ENCODE assay signal across 27 cellular contexts in the genomic region with DNA sequence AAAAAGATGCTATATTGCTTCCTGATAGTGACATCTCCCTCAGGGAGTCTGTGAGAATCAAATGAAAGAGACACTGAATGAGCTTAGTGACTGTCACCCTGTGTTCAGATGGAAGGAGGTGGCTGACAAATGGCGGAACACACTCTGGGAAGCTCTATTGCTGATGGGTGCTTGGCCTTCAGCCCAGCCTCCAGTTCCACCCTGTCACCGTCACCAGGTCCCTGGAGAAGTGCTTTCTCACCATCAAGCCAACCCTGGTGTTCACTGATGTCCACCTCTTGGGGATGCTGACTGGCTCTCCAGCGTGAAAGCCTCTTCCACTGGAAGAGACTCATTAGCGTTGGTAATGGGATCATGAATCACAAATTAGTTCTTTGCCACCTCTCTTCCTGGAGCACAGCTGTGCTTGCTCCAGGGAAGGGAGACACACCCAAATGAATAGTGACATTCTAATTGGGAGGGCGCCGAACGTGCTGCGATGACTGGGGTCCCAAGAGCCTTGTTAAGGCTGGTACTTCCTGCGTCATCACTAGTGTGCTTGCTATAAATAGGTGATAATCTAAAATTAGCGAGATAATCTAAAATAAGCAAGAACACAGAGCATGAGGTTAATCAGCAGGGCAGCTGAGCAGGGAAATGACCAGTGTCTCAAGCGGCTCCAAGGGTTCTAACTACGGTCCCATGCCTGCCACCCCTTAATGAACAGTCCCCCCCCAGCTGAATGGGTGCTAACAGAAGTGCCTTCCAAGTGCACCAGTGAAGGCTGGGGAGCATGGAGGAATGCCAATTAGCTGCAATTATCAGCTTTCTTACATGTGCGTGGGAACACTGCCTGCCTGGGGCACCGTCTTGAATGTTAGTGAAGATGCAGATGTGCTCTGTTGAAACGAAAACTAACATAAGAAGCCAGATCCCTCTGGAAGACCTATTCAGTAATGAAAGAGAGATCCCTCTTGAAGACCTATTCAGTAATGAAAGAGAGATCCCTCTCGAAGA.
DNase-seq lines count a peak whose midpoint lies in the region; ATAC-seq and TF ChIP-seq lines count a peak whose summit lies in the region.
"Had no signal": no experiment of that assay in that cellular context is flagged by ENCODE, and none has a peak within 500 bp of the region (broad histone marks: within the 10 kb centered on the region; RNA-seq: fewer than 3 reads in every experiment).

No MANE protein-coding gene starts in this region.

- H2BK5ac ChIP-seq in IMR-90 (ENCODE audit: low read depth, low read length, poor library complexity, severe bottlenecking): no peak overlapping the region

- no peak overlapping the region for H3K4ac ChIP-seq in IMR-90 (ENCODE audit: low read depth, low read length)

- no peak overlapping the region for H3K23ac ChIP-seq in IMR-90 (ENCODE audit: low read depth, low read length)

- intact Hi-C loops in IMR-90 (cut with micrococcal nuclease): no loop called here
- intact Hi-C loops in left ventricle myocardium inferior (cut with micrococcal nuclease): no loop called here
- intact Hi-C loops in gastrocnemius medialis (cut with DNase I; ENCODE audit: low total_unique reads): no loop called here

- no peak overlapping the region for H3K56ac ChIP-seq in IMR-90 (ENCODE audit: extremely low read depth, insufficient read depth, low read length)

- dilution Hi-C loops in IMR-90 (cut with HindIII; ENCODE audit: low sequenced_read_pairs, unreplicated experiment): no loop called here

- in situ Hi-C loops in IMR-90 (cut with MboI; ENCODE audit: low sequenced_read_pairs) (no loop called here), gastrocnemius medialis (cut with MboI; ENCODE audit: low sequenced_read_pairs in 4 of 4) (no loop called here)

- H3K36me3 ChIP-seq in IMR-90 (ENCODE audit: control insufficient read depth, insufficient read depth, low read length): no peaks in the 10 kb centered on the region
- H3K36me3 ChIP-seq in left ventricle myocardium inferior: no peaks in the 10 kb centered on the region
- H3K36me3 ChIP-seq in gastrocnemius medialis: no peaks in the 10 kb centered on the region
- H3K36me3 ChIP-seq: ascending aorta, lower lobe of right lung, ovary, Peyer's patch, SJSA1 had no signal

- H4K8ac ChIP-seq in IMR-90 (ENCODE audit: low read depth in 2 of 2, low read length in 2 of 2): no peak overlapping the region

- TF ChIP-seq CTCF in IMR-90 (conservative IDR thresholded peaks at IDR 0.05; ENCODE audit: low read depth, low read length) (no peak), left ventricle myocardium inferior (IDR thresholded peaks at IDR 0.05; ENCODE audit: borderline replicate concordance) (no peak), gastrocnemius medialis (IDR thresholded peaks at IDR 0.05 in 4 of 5, conservative IDR thresholded peaks at IDR 0.05 in 1 of 5) (no peak)

- no peak overlapping the region for H2BK20ac ChIP-seq in IMR-90 (ENCODE audit: low read depth, low read length)

- no peak overlapping the region for H4K91ac ChIP-seq in IMR-90 (ENCODE audit: insufficient read depth, low read depth, low read length)

- H3K14ac ChIP-seq in IMR-90 (replicated peaks; ENCODE audit: low read depth, low read length): no peak overlapping the region

- BruUV-seq in IMR-90 (replicated peaks; lab: Mats Ljungman, UMichigan): no TSS peak

- H3K4me3 ChIP-seq in IMR-90 (ENCODE audit: insufficient read depth, low read depth, low read length): no peak overlapping the region
- peak overlapping the region; percentile 6 for H3K4me3 ChIP-seq in left ventricle myocardium inferior
- H3K4me3 ChIP-seq in gastrocnemius medialis: no peak overlapping the region
- H3K4me3 ChIP-seq: ascending aorta, lower lobe of right lung, ovary, Peyer's patch, SJSA1 had no signal

- H3K9ac ChIP-seq in IMR-90 (ENCODE audit: low read depth, low read length): no peak overlapping the region

- no peak overlapping the region for H3K27ac Mint-ChIP-seq in activated naive CD4-positive, alpha-beta T cell treated with anti-CD3 and anti-CD28 coated beads, Interleukin-2, amount 50 U/mL, for 72 hours
- H3K27ac Mint-ChIP-seq: activated B cell treated with CpG ODN at 0.5 μM for 24 hours; activated naive CD8-positive, alpha-beta T cell; activated T-helper 1 cell treated with anti-CD3 and anti-CD28 coated beads, Interleukin-12 subunit alpha, Interleukin-12 subunit beta, Interleukin-2, Interleukin-4 antibody, amounts not matched to agents 30 ng/mL and 10 ng/mL and 1 ng/mL, durations not matched to agents 14 hours and 24 hours and 36 hours; CD4-positive, CD25-positive, alpha-beta regulatory T cell; T-cell had no signal

- H3K4me2 ChIP-seq in IMR-90 (ENCODE audit: low read depth, low read length): no peak overlapping the region

- H2BK120ac ChIP-seq in IMR-90 (ENCODE audit: low read depth, low read length): no peak overlapping the region

- H3K36me3 Mint-ChIP-seq in activated naive CD4-positive, alpha-beta T cell treated with anti-CD3 and anti-CD28 coated beads, Interleukin-2, amount 50 U/mL, for 72 hours: no peaks in the 10 kb centered on the region
- H3K36me3 Mint-ChIP-seq: activated naive CD8-positive, alpha-beta T cell; CD4-positive, CD25-positive, alpha-beta regulatory T cell; T-cell had no signal

- peak overlapping the region; percentile 27 for H2AFZ ChIP-seq in IMR-90 (replicated peaks; ENCODE audit: low read length, poor library complexity)

- no peaks in the 10 kb centered on the region for H3K9me1 ChIP-seq in IMR-90 (ENCODE audit: insufficient read depth, low read length)

- H3K27me3 ChIP-seq in IMR-90 (ENCODE audit: control insufficient read depth, insufficient read depth, low read length): peaks cover 26% of the 10 kb centered on the region
- H3K27me3 ChIP-seq in left ventricle myocardium inferior (ENCODE audit: low read depth): peaks cover 27% of the 10 kb centered on the region
- peaks cover 0 to 3% (median 0%) of the 10 kb centered on the region in 3 donors for H3K27me3 ChIP-seq in gastrocnemius medialis
- H3K27me3 ChIP-seq: ascending aorta, ovary, Peyer's patch, SJSA1 had no signal

- no peaks in the 10 kb centered on the region for H3K79me1 ChIP-seq in IMR-90 (ENCODE audit: low read depth in 1 of 2, low read length in 2 of 2)

- CTCF ChIA-PET in IMR-90 (lab: Yijun Ruan, JAX): no interaction called here

- no peak overlapping the region for H2AK9ac ChIP-seq in IMR-90 (replicated peaks; ENCODE audit: low read depth, low read length, poor library complexity)

- H3K9me3 Mint-ChIP-seq in activated naive CD4-positive, alpha-beta T cell treated with anti-CD3 and anti-CD28 coated beads, Interleukin-2, amount 50 U/mL, for 72 hours: no peaks in the 10 kb centered on the region
- H3K9me3 Mint-ChIP-seq: activated B cell treated with CpG ODN at 0.5 μM for 24 hours; activated T-helper 1 cell treated with anti-CD3 and anti-CD28 coated beads, Interleukin-12 subunit alpha, Interleukin-12 subunit beta, Interleukin-2, Interleukin-4 antibody, amounts not matched to agents 30 ng/mL and 10 ng/mL and 1 ng/mL, durations not matched to agents 14 hours and 24 hours and 36 hours; CD4-positive, CD25-positive, alpha-beta regulatory T cell had no signal

- ATAC-seq in IMR-90 (ENCODE audit: low read depth) (no peak), gastrocnemius medialis (peak; percentile 15 to 35)
- no peak for ATAC-seq in activated naive CD4-positive, alpha-beta T cell treated with anti-CD3 and anti-CD28 coated beads, Interleukin-2, amount 50 U/mL, for 72 hours
- ATAC-seq: lower lobe of right lung, T-cell had no signal

- no peak overlapping the region for H2BK15ac ChIP-seq in IMR-90 (ENCODE audit: low read depth, low read length)

- no peaks in the 10 kb centered on the region for H3K9me3 ChIP-seq in IMR-90 (ENCODE audit: control insufficient read depth, insufficient read depth, low read length)
- no peaks in the 10 kb centered on the region for H3K9me3 ChIP-seq in left ventricle myocardium inferior (replicated peaks)
- H3K9me3 ChIP-seq in gastrocnemius medialis: no peaks in the 10 kb centered on the region
- H3K9me3 ChIP-seq: ascending aorta, lower lobe of right lung, ovary, Peyer's patch, SJSA1 had no signal

- H3K27ac ChIP-seq in IMR-90 (ENCODE audit: insufficient read depth, low read length): no peak overlapping the region
- no peak overlapping the region for H3K27ac ChIP-seq in left ventricle myocardium inferior (replicated peaks)
- H3K27ac ChIP-seq in gastrocnemius medialis: no peak overlapping the region
- H3K27ac ChIP-seq: ascending aorta, lower lobe of right lung, ovary, Peyer's patch, SJSA1 had no signal

- H4K5ac ChIP-seq in IMR-90 (ENCODE audit: low read depth, low read length): no peak overlapping the region

- no peak for TF ChIP-seq RAD21 in IMR-90 (IDR thresholded peaks at IDR 0.05; ENCODE audit: low read length)

- H4K20me1 ChIP-seq in IMR-90 (ENCODE audit: insufficient read depth, low read length): no peaks in the 10 kb centered on the region

- WGBS in IMR-90 (ENCODE audit: extremely low coverage in 2 of 2, insufficient read length in 1 of 2), 2 experiments: 37% methylated on average over 2 of the region's 16 CpGs; no CpG with 5 or more reads in 1 of the 2 experiments

- no peak overlapping the region for H3K18ac ChIP-seq in IMR-90 (ENCODE audit: low read depth, low read length)

- POLR2A ChIA-PET in IMR-90 (lab: Charles Lee; ENCODE audit: unreplicated experiment): no interaction called here

- H2AK5ac ChIP-seq in IMR-90 (ENCODE audit: low read depth, low read length): no peak overlapping the region

- TF ChIP-seq POLR2A in IMR-90 (IDR thresholded peaks at IDR 0.05; ENCODE audit: low read depth, low read length): no peak
- TF ChIP-seq POLR2A in gastrocnemius medialis (IDR thresholded peaks at IDR 0.05): no peak

- no peaks in the 10 kb centered on the region for H3K4me1 ChIP-seq in IMR-90 (ENCODE audit: control insufficient read depth, insufficient read depth, low read length)
- peaks cover 9% of the 10 kb centered on the region for H3K4me1 ChIP-seq in left ventricle myocardium inferior
- no peaks in the 10 kb centered on the region for H3K4me1 ChIP-seq in gastrocnemius medialis
- H3K4me1 ChIP-seq: ascending aorta, lower lobe of right lung, Peyer's patch, SJSA1 had no signal

- DNase-seq in IMR-90 (no peak), RPMI7951 (ENCODE audit: low read depth) (peak; percentile 29), left ventricle myocardium inferior (no peak), gastrocnemius medialis (no peak), kidney glomerular epithelial cell (lab: John Stamatoyannopoulos, UW) (no peak)
- DNase-seq in effector CD4-positive, alpha-beta T cell: no peak
- no peak for DNase-seq in activated naive CD4-positive, alpha-beta T cell treated with anti-CD3 and anti-CD28 coated beads, Interleukin-2, amount 50 U/mL, for 72 hours (ENCODE audit: low spot score in 2 of 2)
- DNase-seq: activated B cell treated with CpG ODN at 0.5 μM for 24 hours; activated CD4-positive, alpha-beta T cell treated with anti-CD3 and anti-CD28 coated beads, Interleukin-2, amount 50 U/mL, for 48 hours; activated CD8-positive, alpha-beta memory T cell treated with anti-CD3 and anti-CD28 coated beads, Interleukin-2, amount 50 U/mL, for 4 hours; CD4-positive, CD25-positive, alpha-beta regulatory T cell; dermis blood vessel endothelial cell; EL; KBM-7; lower lobe of right lung; NCI-H1694; NCI-H524; ovary; Peyer's patch; retina; stimulated activated CD4-positive, alpha-beta T cell treated with anti-CD3 and anti-CD28 coated beads, Interleukin-2, amount 100 ng/mL, for 48 hours; trophoblast cell had no signal

TF ChIP-seq in IMR-90, 13 proteins besides CTCF, POLR2A, EP300 and RAD21 (continues in another document):
- TF ChIP-seq CEBPB (IDR thresholded peaks at IDR 0.05; ENCODE audit: low read depth, low read length): no peak

Comparison
In these comparisons a context has a peak if more than half of its experiments do, and no peak if none do; other contexts are left out.
1. ATAC-seq: peak in gastrocnemius medialis (2 of 2); none in IMR-90 (single experiment) and activated naive CD4-positive, alpha-beta T cell treated with anti-CD3 and anti-CD28 coated beads, Interleukin-2, amount 50 U/mL, for 72 hours (0 of 2).